In genomic region chr4:28105271-28105859, GRCh38 we compare ENCODE assay signal across 1 cellular context.
TF ChIP-seq lines count a peak whose summit lies in the region.

No MANE protein-coding gene starts in this region.

TF ChIP-seq in HepG2, 621 proteins besides CTCF, POLR2A, EP300 and RAD21 (continued from another document and continues in another):
- TF ChIP-seq ZNF646 (CRISPR knock-in tag; IDR thresholded peaks at IDR 0.05) (peak; percentile 31; the same call in 1 of the 2 replicates), ETV5 (CRISPR knock-in tag; IDR thresholded peaks at IDR 0.05; ENCODE audit: borderline replicate concordance) (no peak; the same call in 1 of the 2 replicates), ZNF597 (CRISPR knock-in tag; IDR thresholded peaks at IDR 0.05) (no peak), FOXJ3 (CRISPR knock-in tag; IDR thresholded peaks at IDR 0.05; ENCODE audit: borderline replicate concordance) (no peak), POGZ (CRISPR knock-in tag; IDR thresholded peaks at IDR 0.05) (peak; percentile 76; the same call in 1 of the 2 replicates), NFIC (IDR thresholded peaks at IDR 0.05; ENCODE audit: low read length) (peak; percentile 64; the same call in 1 of the 2 replicates), NR2C2 (CRISPR knock-in tag; IDR thresholded peaks at IDR 0.05; ENCODE audit: borderline replicate concordance) (no peak), SOX13 (IDR thresholded peaks at IDR 0.05) (peak; percentile 48; the same call in 1 of the 2 replicates), SOX13 (CRISPR knock-in tag; conservative IDR thresholded peaks at IDR 0.05 in 1 of 2, IDR thresholded peaks at IDR 0.05 in 1 of 2) (peak in 1 of 2 experiments; percentile 95; a peak in 2 of 4 replicates), ZC3H13 (CRISPR knock-in tag; IDR thresholded peaks at IDR 0.05) (no peak), ARID3A (IDR thresholded peaks at IDR 0.05; ENCODE audit: low read depth, low read length) (0 out of 2 replicates have a peak, but pooled peaks have one; percentile 42), NPAS2 (CRISPR knock-in tag; IDR thresholded peaks at IDR 0.05; ENCODE audit: borderline replicate concordance) (no peak), HNF4A (CRISPR knock-in tag; IDR thresholded peaks at IDR 0.05) (peak; percentile 84), FOXP1 (IDR thresholded peaks at IDR 0.05) (no peak), FOXP1 (CRISPR knock-in tag; IDR thresholded peaks at IDR 0.05) (peak; percentile 48; the same call in 1 of the 2 replicates), CEBPZ (IDR thresholded peaks at IDR 0.05; ENCODE audit: low read length) (no peak), TCF7 (IDR thresholded peaks at IDR 0.05; ENCODE audit: low read depth) (peak; percentile 68), REST (IDR thresholded peaks at IDR 0.05; ENCODE audit: borderline replicate concordance in 1 of 2, low read depth in 1 of 2, low read length in 2 of 2) (peak in 1 of 2 experiments; percentile 22; a peak in 1 of 4 replicates), ZSCAN5A (CRISPR knock-in tag; IDR thresholded peaks at IDR 0.05; ENCODE audit: borderline replicate concordance) (no peak), NR2F1 (CRISPR knock-in tag; IDR thresholded peaks at IDR 0.05) (no peak), TOPORS (CRISPR knock-in tag; IDR thresholded peaks at IDR 0.05) (no peak), SPEN (CRISPR knock-in tag; IDR thresholded peaks at IDR 0.05; ENCODE audit: low read depth) (no peak), FOXK1 (CRISPR knock-in tag; IDR thresholded peaks at IDR 0.05; ENCODE audit: borderline replicate concordance, low read depth) (peak; percentile 28; the same call in 1 of the 2 replicates), JARID2 (CRISPR knock-in tag; IDR thresholded peaks at IDR 0.05; ENCODE audit: insufficient replicate concordance) (no peak), SALL1 (CRISPR knock-in tag; IDR thresholded peaks at IDR 0.05) (peak; percentile 60), ZNF607 (CRISPR knock-in tag; IDR thresholded peaks at IDR 0.05; ENCODE audit: borderline replicate concordance) (no peak), ZNF446 (CRISPR knock-in tag; IDR thresholded peaks at IDR 0.05) (no peak), ZNF713 (CRISPR knock-in tag; IDR thresholded peaks at IDR 0.05) (no peak), SOX6 (IDR thresholded peaks at IDR 0.05) (no peak), SOX6 (CRISPR knock-in tag; IDR thresholded peaks at IDR 0.05) (peak; percentile 95), FOXA1 (IDR thresholded peaks at IDR 0.05) (no peak), FOXA1 (CRISPR knock-in tag; IDR thresholded peaks at IDR 0.05) (peak; percentile 30; the same call in 1 of the 2 replicates), ZNF674 (CRISPR knock-in tag; IDR thresholded peaks at IDR 0.05; ENCODE audit: low read depth) (no peak), TBX2 (CRISPR knock-in tag; IDR thresholded peaks at IDR 0.05; ENCODE audit: borderline replicate concordance) (no peak), ZNF619 (CRISPR knock-in tag; IDR thresholded peaks at IDR 0.05) (no peak), SRY (CRISPR knock-in tag; IDR thresholded peaks at IDR 0.05) (no peak), EHMT2 (IDR thresholded peaks at IDR 0.05; ENCODE audit: borderline replicate concordance, low read depth, low read length) (peak; percentile 53; the same call in 1 of the 2 replicates), ZNF17 (CRISPR knock-in tag; IDR thresholded peaks at IDR 0.05) (no peak), ZMYM4 (CRISPR knock-in tag; IDR thresholded peaks at IDR 0.05) (peak; percentile 74), JUN (CRISPR knock-in tag; IDR thresholded peaks at IDR 0.05) (no peak)
